ENCODE assay signal across 15 cellular contexts in genomic region chr6:39339557-39340555, GRCh38. TPM values are rescaled to one million over a fixed set of nuclear protein-coding genes. Genes with fewer than 3 reads are reported as not detected.
DNase-seq lines count a peak whose midpoint lies in the region; ATAC-seq and TF ChIP-seq lines count a peak whose summit lies in the region.
"Had no signal": no experiment of that assay in that cellular context is flagged by ENCODE, and none has a peak within 500 bp of the region (broad histone marks: within the 10 kb centered on the region; RNA-seq: fewer than 3 reads in every experiment).

No MANE protein-coding gene starts in this region.

- H3K36me3 Mint-ChIP-seq in CD4-positive, alpha-beta memory T cell: no peaks in the 10 kb centered on the region
- no peaks in the 10 kb centered on the region for H3K36me3 Mint-ChIP-seq in HFFc6 (ENCODE audit: low read depth)

- TF ChIP-seq CTCF in RWPE1 (conservative IDR thresholded peaks at IDR 0.05; ENCODE audit: low read depth) (no peak), lung (IDR thresholded peaks at IDR 0.05; ENCODE audit: control extremely low read depth, extremely low read depth) (no peak), HFFc6 (IDR thresholded peaks at IDR 0.05) (no peak)

- DNase-seq in CMK (ENCODE audit: low read depth): peak; percentile 42
- peak; percentile 76 for DNase-seq in NCI-H1436 treated with DMSO at 0.1 percent for 48 hours (lab: John Stamatoyannopoulos, UW)
- DNase-seq in RWPE1 (ENCODE audit: low spot score): peak; percentile 20
- DNase-seq in lung (ENCODE audit: low spot score): peak; percentile 58
- DNase-seq in CD4-positive, alpha-beta memory T cell: no peak
- no peak for DNase-seq in HFFc6
- DNase-seq: activated CD4-positive, alpha-beta T cell treated with anti-CD3 and anti-CD28 coated beads for 4 hours; activated naive CD4-positive, alpha-beta T cell treated with Interleukin-2 at 50 U/mL for 16 hours; AML-193; cortex of kidney had no signal

- H3K9me3 Mint-ChIP-seq in CD4-positive, alpha-beta memory T cell: no peaks in the 10 kb centered on the region
- no peaks in the 10 kb centered on the region for H3K9me3 Mint-ChIP-seq in HFFc6

- H3K4me1 Mint-ChIP-seq in CD4-positive, alpha-beta memory T cell: peaks cover 8 to 12% (median 10%) of the 10 kb centered on the region in 4 donors
- peaks cover 7% of the 10 kb centered on the region; the same call in 1 of the 2 replicates for H3K4me1 Mint-ChIP-seq in HFFc6 (ENCODE audit: low read depth)

- H3K36me3 ChIP-seq in lung (ENCODE audit: control insufficient read depth in 2 of 2, insufficient read depth in 2 of 2, low read length in 2 of 2): no peaks in the 10 kb centered on the region
- H3K36me3 ChIP-seq in CD4-positive, alpha-beta memory T cell (ENCODE audit: insufficient read depth, low read length): no peaks in the 10 kb centered on the region
- H3K36me3 ChIP-seq: SJSA1 had no signal

- POLR2A ChIA-PET in RWPE1 (lab: Yijun Ruan, JAX; ENCODE audit: low non-redundant PET): no interaction called here
- POLR2A ChIA-PET in CD4-positive, alpha-beta memory T cell (lab: Charles Lee; ENCODE audit: partially characterized antibody): no interaction called here

- H3K9me3 ChIP-seq in lung (ENCODE audit: control insufficient read depth in 2 of 2, insufficient read depth in 1 of 2, low read length in 1 of 2): no peaks in the 10 kb centered on the region
- H3K9me3 ChIP-seq in CD4-positive, alpha-beta memory T cell (ENCODE audit: control insufficient read depth in 1 of 2, low read length in 2 of 2): no peaks in the 10 kb centered on the region
- H3K9me3 ChIP-seq: SJSA1 had no signal

- H3K4me1 ChIP-seq in lung (ENCODE audit: control insufficient read depth in 2 of 2, insufficient read depth in 2 of 2, low read length in 2 of 2): peaks cover 0 to 32% of the 10 kb centered on the region in 2 donors
- peaks cover 10% of the 10 kb centered on the region for H3K4me1 ChIP-seq in CD4-positive, alpha-beta memory T cell (ENCODE audit: insufficient read depth, low read length)
- H3K4me1 ChIP-seq: SJSA1 had no signal

- H3K27me3 ChIP-seq in lung (ENCODE audit: control insufficient read depth, insufficient read depth): no peaks in the 10 kb centered on the region
- no peaks in the 10 kb centered on the region for H3K27me3 ChIP-seq in CD4-positive, alpha-beta memory T cell (ENCODE audit: insufficient read depth, low read length)
- H3K27me3 ChIP-seq: SJSA1 had no signal

- H3K27ac ChIP-seq in RWPE1 (no peak overlapping the region; the same call in 1 of the 2 replicates), lung (ENCODE audit: low read depth in 1 of 2, low read length in 1 of 2) (peak overlapping the region in 1 of 2 donors; percentile 58)
- H3K27ac ChIP-seq in CD4-positive, alpha-beta memory T cell (ENCODE audit: low read depth, low read length): no peak overlapping the region
- H3K27ac ChIP-seq: SJSA1, skin epidermis had no signal

- CTCF ChIA-PET in RWPE1 (lab: Yijun Ruan, JAX): interaction anchor here (0.5 to 0.6 kb wide), 2 partner anchors 18 to 755 kb away, joined by 3 to 4 read pairs; no protein-coding TSS in a partner anchor
- CTCF ChIA-PET in CD4-positive, alpha-beta memory T cell (lab: Charles Lee; ENCODE audit: partially characterized antibody): interaction anchor here (1.3 to 1.4 kb wide), 2 partner anchors 10 to 18 kb away, joined by 3 to 5 read pairs; no protein-coding TSS in a partner anchor

- ATAC-seq in lung (ENCODE audit: insufficient read depth, low FRiP score): peak; percentile 7
- ATAC-seq in HG03457 (IDR thresholded peaks at IDR 0.05; ENCODE audit: unreplicated experiment): no peak
- no peak for ATAC-seq in GM21723 (IDR thresholded peaks at IDR 0.05; ENCODE audit: unreplicated experiment)

- H3K27ac Mint-ChIP-seq in CD4-positive, alpha-beta memory T cell: no peak overlapping the region
- H3K27ac Mint-ChIP-seq in HFFc6: no peak overlapping the region

- H3K4me3 ChIP-seq in lung: no peak overlapping the region
- H3K4me3 ChIP-seq in CD4-positive, alpha-beta memory T cell (ENCODE audit: low read length in 2 of 2): no peak overlapping the region
- H3K4me3 ChIP-seq: SJSA1, skin epidermis had no signal

- intact Hi-C loops in CD4-positive, alpha-beta memory T cell (cut with micrococcal nuclease): no loop called here

- H3K4me3 Mint-ChIP-seq in CD4-positive, alpha-beta memory T cell: no peak overlapping the region
- no peak overlapping the region for H3K4me3 Mint-ChIP-seq in HFFc6

- peaks cover 7 to 19% of the 10 kb centered on the region in 2 donors for H3K27me3 Mint-ChIP-seq in CD4-positive, alpha-beta memory T cell
- H3K27me3 Mint-ChIP-seq in HFFc6 (ENCODE audit: insufficient read depth): peaks cover 7% of the 10 kb centered on the region; the same call in 1 of the 2 replicates

- 24 to 28% methylated on average over 15 of the region's 15 CpGs for WGBS in lung, 2 donors

RNA-seq across cellular contexts. Expression of gene KCNK16, which starts 17.4 kb away (rescaled TPM):
- total RNA-seq in lung: not detected
- polyA plus RNA-seq in lung: not detected
- not detected for total RNA-seq in CD4-positive, alpha-beta memory T cell
- polyA plus RNA-seq in CD4-positive, alpha-beta memory T cell: not detected
- total RNA-seq in HFFc6 (2021; fragmentation: NEBNext Ultra II Directional; extraction: Animal tissue kit (Norgen Biotek cat#: 25700)): not detected
- total RNA-seq: MCF 10A, SJSA1 had no signal

RNA-seq across cellular contexts. Expression of gene KCNK17, which starts 25.6 kb away (rescaled TPM):
- 1 to 10 TPM; 2.6 to 6.0 TPM for total RNA-seq in lung
- polyA plus RNA-seq in lung: 1 to 10 TPM; 2.9 to 4.0 TPM
- not detected for total RNA-seq in CD4-positive, alpha-beta memory T cell
- not detected for polyA plus RNA-seq in CD4-positive, alpha-beta memory T cell
- not detected for total RNA-seq in HFFc6 (2021; fragmentation: NEBNext Ultra II Directional; extraction: Animal tissue kit (Norgen Biotek cat#: 25700))
- total RNA-seq: MCF 10A, SJSA1 had no signal

Comparison
In these comparisons a context has a peak if more than half of its experiments do, and no peak if none do; other contexts are left out.
1. DNase-seq: peak in CMK (single experiment), NCI-H1436 treated with DMSO at 0.1 percent for 48 hours (single experiment), RWPE1 (single experiment) and lung (single experiment); none in CD4-positive, alpha-beta memory T cell (0 of 5) and HFFc6 (single experiment).